ENCODE assay signal across 1 cellular context in the genomic region with DNA sequence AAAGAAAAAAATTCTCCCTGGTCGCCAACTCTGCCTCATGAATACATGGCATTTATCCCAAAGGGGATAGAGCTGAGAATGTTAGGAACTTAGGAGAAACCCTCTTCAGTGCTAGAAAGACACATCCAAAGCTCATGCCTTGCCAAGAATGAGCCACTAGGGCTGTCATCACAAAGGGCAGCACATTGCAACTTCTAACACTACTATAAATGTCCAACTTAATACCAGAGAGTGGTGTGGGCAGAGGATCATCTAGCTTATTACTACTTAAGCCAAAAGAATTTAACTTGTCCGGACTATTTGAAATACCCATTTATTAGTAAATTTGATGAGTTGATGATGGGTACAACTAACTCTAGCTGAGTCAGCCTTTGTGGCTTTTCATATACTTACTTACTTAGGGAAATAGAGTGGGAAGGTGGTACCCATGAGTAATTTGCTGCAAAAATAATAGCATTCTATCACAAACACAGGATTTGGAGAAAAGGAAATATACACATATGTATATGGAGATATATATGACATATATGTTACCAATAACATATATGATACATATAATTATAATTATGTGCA.
TF ChIP-seq lines count a peak whose summit lies in the region.

No MANE protein-coding gene starts in this region.

TF ChIP-seq in HepG2, 621 proteins besides CTCF, POLR2A, EP300 and RAD21 (continued from another document):
- TF ChIP-seq MAFK (conservative IDR thresholded peaks at IDR 0.05 in 1 of 2, IDR thresholded peaks at IDR 0.05 in 1 of 2; ENCODE audit: low read length in 2 of 2) = peak in 1 of 2 experiments; percentile 63; a peak in 2 of 4 replicates
- peak; percentile 33; the same call in 1 of the 2 replicates for TF ChIP-seq MAFF (IDR thresholded peaks at IDR 0.05; ENCODE audit: low read depth, low read length)
- no peak for TF ChIP-seq AHR (CRISPR knock-in tag; IDR thresholded peaks at IDR 0.05)
